ENCODE assay signal across 14 cellular contexts in the genomic region with DNA sequence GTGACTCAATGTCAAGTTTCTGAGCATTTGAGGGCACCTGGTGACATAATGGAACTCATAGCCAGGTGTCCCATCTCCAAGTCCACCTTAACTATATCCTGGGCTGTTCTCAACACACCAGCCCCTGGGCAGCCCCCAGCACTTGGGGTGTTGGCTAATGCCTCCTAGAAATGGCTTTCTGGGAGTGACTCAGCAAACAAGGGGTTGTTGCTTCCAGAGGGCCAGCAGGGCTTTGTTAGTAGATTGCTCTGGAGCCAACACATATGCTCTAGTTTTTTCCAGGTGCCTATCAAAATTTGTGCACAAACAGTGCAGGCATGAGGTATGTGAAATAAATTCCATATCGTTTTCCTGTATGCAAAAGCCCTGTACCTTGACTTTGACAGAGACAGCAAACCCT.
DNase-seq lines count a peak whose midpoint lies in the region; ATAC-seq and TF ChIP-seq lines count a peak whose summit lies in the region.
"Had no signal": no experiment of that assay in that cellular context is flagged by ENCODE, and none has a peak within 500 bp of the region (broad histone marks: within the 10 kb centered on the region; RNA-seq: fewer than 3 reads in every experiment).

No MANE protein-coding gene starts in this region.

- peak overlapping the region; percentile 66; the same call in 1 of the 2 replicates for H3K4me2 ChIP-seq in SK-N-SH
- H3K4me2 ChIP-seq in PC-3 (ENCODE audit: low read length): no peak overlapping the region
- H3K4me2 ChIP-seq: BLaER1 treated with 17β-estradiol and CSF1 and Interleukin-3, amounts not matched to agents 10 nM and 100 nM had no signal

- TF ChIP-seq POLR2A in thyroid gland (IDR thresholded peaks at IDR 0.05): no peak

- H3K9ac ChIP-seq in SK-N-SH (no peak overlapping the region), PC-3 (ENCODE audit: low read length) (no peak overlapping the region)
- H3K9ac ChIP-seq: BLaER1 treated with 17β-estradiol and CSF1 and Interleukin-3, amounts not matched to agents 10 nM and 100 nM had no signal

- no peak for TF ChIP-seq RAD21 in SK-N-SH (IDR thresholded peaks at IDR 0.05; ENCODE audit: low read length)

- ATAC-seq in SK-N-SH treated with all-trans-retinoic acid at 6 μM for 48 hours: no peak
- no peak for ATAC-seq in PC-3
- no peak for ATAC-seq in GM18870 (IDR thresholded peaks at IDR 0.05; ENCODE audit: unreplicated experiment)
- no peak for ATAC-seq in GM19455 (IDR thresholded peaks at IDR 0.05; ENCODE audit: unreplicated experiment)
- ATAC-seq in lower lobe of right lung: no peak
- ATAC-seq: HCT116 had no signal

- no peak for DNase-seq in SK-N-SH
- DNase-seq in PC-3: no peak
- peak; percentile 8 for DNase-seq in iris pigment epithelial cell (ENCODE audit: low read depth)
- no peak for DNase-seq in thyroid gland
- DNase-seq in lower lobe of right lung: no peak
- DNase-seq: 8988T; CD4-positive, CD25-positive, alpha-beta regulatory T cell; DMS79; EL had no signal

- 0% methylated on average over 1 of the region's 1 CpG for WGBS in SK-N-SH (ENCODE audit: low lambda C conversion rate)
- WGBS in thyroid gland, 2 donors: 43 to 52% methylated on average over 1 of the region's 1 CpG

- H3K27ac ChIP-seq in SK-N-SH (ENCODE audit: low read depth in 2 of 2, low read length in 1 of 2) (peak overlapping the region in 1 of 2 experiments; percentile 89; a peak in 1 of 4 replicates), PC-3 (ENCODE audit: low read length) (no peak overlapping the region), thyroid gland (peak overlapping the region; percentile 72 to 94 (median 85)), lower lobe of right lung (no peak overlapping the region)
- H3K27ac ChIP-seq: BLaER1 treated with 17β-estradiol and CSF1 and Interleukin-3, amounts not matched to agents 10 nM and 100 nM had no signal

- no TSS peak for BruUV-seq in PC-3 (replicated peaks; lab: Mats Ljungman, UMichigan)

- no peaks in the 10 kb centered on the region for H3K79me2 ChIP-seq in SK-N-SH (ENCODE audit: insufficient read depth)
- H3K79me2 ChIP-seq in PC-3 (ENCODE audit: low read length): no peaks in the 10 kb centered on the region

- H4K20me1 ChIP-seq in SK-N-SH (ENCODE audit: insufficient read depth) (no peaks in the 10 kb centered on the region), PC-3 (ENCODE audit: low read length) (no peaks in the 10 kb centered on the region)
- H4K20me1 ChIP-seq: BLaER1 treated with 17β-estradiol and CSF1 and Interleukin-3, amounts not matched to agents 10 nM and 100 nM had no signal

- H3K27me3 ChIP-seq in SK-N-SH (ENCODE audit: insufficient read depth): no peaks in the 10 kb centered on the region; the same call in 1 of the 2 replicates
- H3K27me3 ChIP-seq in PC-3 (ENCODE audit: low read length): no peaks in the 10 kb centered on the region
- no peaks in the 10 kb centered on the region for H3K27me3 ChIP-seq in thyroid gland
- H3K27me3 ChIP-seq in lower lobe of right lung (ENCODE audit: low read depth): no peaks in the 10 kb centered on the region
- H3K27me3 ChIP-seq: BLaER1 treated with 17β-estradiol and CSF1 and Interleukin-3, amounts not matched to agents 10 nM and 100 nM had no signal

- no peak for TF ChIP-seq EP300 in SK-N-SH (IDR thresholded peaks at IDR 0.05; ENCODE audit: borderline replicate concordance in 1 of 2, low read depth in 1 of 2, low read length in 1 of 2)

- H3K4me1 ChIP-seq in SK-N-SH (ENCODE audit: control insufficient read depth in 1 of 2, insufficient read depth in 2 of 2, low read depth in 1 of 2, low read length in 1 of 2) (0 out of 4 replicates have a peak, but pooled peaks cover 0 to 5% of the 10 kb centered on the region in 2 experiments), PC-3 (ENCODE audit: insufficient read depth, low read length) (no peaks in the 10 kb centered on the region), thyroid gland (peaks cover 75 to 91% of the 10 kb centered on the region in 2 donors), lower lobe of right lung (no peaks in the 10 kb centered on the region)
- H3K4me1 ChIP-seq: BLaER1 treated with 17β-estradiol and CSF1 and Interleukin-3, amounts not matched to agents 10 nM and 100 nM had no signal

- H3K9me3 ChIP-seq in SK-N-SH: no peaks in the 10 kb centered on the region
- no peaks in the 10 kb centered on the region for H3K9me3 ChIP-seq in PC-3 (ENCODE audit: low read length)
- no peaks in the 10 kb centered on the region for H3K9me3 ChIP-seq in thyroid gland
- H3K9me3 ChIP-seq in lower lobe of right lung: no peaks in the 10 kb centered on the region
- H3K9me3 ChIP-seq: BLaER1 treated with 17β-estradiol and CSF1 and Interleukin-3, amounts not matched to agents 10 nM and 100 nM had no signal

- H3K9me2 ChIP-seq in SK-N-SH (no peaks in the 10 kb centered on the region), PC-3 (replicated peaks; ENCODE audit: low read length) (no peaks in the 10 kb centered on the region)

- CTCF ChIA-PET in SK-N-SH (lab: Yijun Ruan, JAX) (no interaction called here), PC-3 (lab: Charles Lee) (interaction anchor here (0.6 kb wide), 1 partner anchor 436 kb away, joined by 3 read pairs; no protein-coding TSS in a partner anchor)

- H3F3A ChIP-seq in SK-N-SH (replicated peaks; ENCODE audit: insufficient read depth) (peaks cover 17% of the 10 kb centered on the region), PC-3 (ENCODE audit: low read length, unreplicated experiment) (no peaks in the 10 kb centered on the region)

- H2AFZ ChIP-seq in SK-N-SH (ENCODE audit: low read depth) (no peak overlapping the region), PC-3 (ENCODE audit: low read length) (0 out of 2 replicates have a peak overlapping the region, but pooled peaks have one; percentile 21)

- no peak for TF ChIP-seq CTCF in SK-N-SH (IDR thresholded peaks at IDR 0.05)
- TF ChIP-seq CTCF in PC-3 (conservative IDR thresholded peaks at IDR 0.05; ENCODE audit: low read depth, low read length): no peak
- no peak for TF ChIP-seq CTCF in thyroid gland (IDR thresholded peaks at IDR 0.05)
- no peak for TF ChIP-seq CTCF in lower lobe of right lung (IDR thresholded peaks at IDR 0.05)

- H3K36me3 ChIP-seq in SK-N-SH (replicated peaks in 1 of 2; ENCODE audit: control insufficient read depth in 1 of 2, insufficient read depth in 2 of 2, low read length in 1 of 2): no peaks in the 10 kb centered on the region
- H3K36me3 ChIP-seq in PC-3 (ENCODE audit: low read depth, low read length): no peaks in the 10 kb centered on the region
- no peaks in the 10 kb centered on the region for H3K36me3 ChIP-seq in thyroid gland
- no peaks in the 10 kb centered on the region for H3K36me3 ChIP-seq in lower lobe of right lung
- H3K36me3 ChIP-seq: BLaER1 treated with 17β-estradiol and CSF1 and Interleukin-3, amounts not matched to agents 10 nM and 100 nM had no signal

- POLR2A ChIA-PET in SK-N-SH (lab: Yijun Ruan, JAX): no interaction called here
- POLR2A ChIA-PET in PC-3 (lab: Charles Lee; ENCODE audit: unreplicated experiment): no interaction called here

- intact Hi-C loops in PC-3 (cut with micrococcal nuclease): no loop called here
- intact Hi-C loops in thyroid gland (cut with DNase I): no loop called here
- intact Hi-C loops in lower lobe of right lung (cut with DNase I): no loop called here

- H3K4me3 ChIP-seq in SK-N-SH (ENCODE audit: low read depth in 2 of 2, low read length in 1 of 2) (no peak overlapping the region), PC-3 (ENCODE audit: low read length) (no peak overlapping the region), thyroid gland (replicated peaks in 1 of 3) (no peak overlapping the region), lower lobe of right lung (no peak overlapping the region)
- H3K4me3 ChIP-seq: BLaER1 treated with 17β-estradiol and CSF1 and Interleukin-3, amounts not matched to agents 10 nM and 100 nM had no signal

TF ChIP-seq in SK-N-SH, 30 proteins besides CTCF, POLR2A, EP300 and RAD21 (continues in another document):
- TF ChIP-seq ELF1 (IDR thresholded peaks at IDR 0.05) (no peak), SMC3 (IDR thresholded peaks at IDR 0.05; ENCODE audit: low read depth, low read length) (no peak), JUND (IDR thresholded peaks at IDR 0.05) (no peak), TAF1 (IDR thresholded peaks at IDR 0.05; ENCODE audit: borderline replicate concordance, low read depth, low read length) (no peak), RCOR1 (IDR thresholded peaks at IDR 0.05; ENCODE audit: low read length) (no peak), RFX5 (IDR thresholded peaks at IDR 0.05; ENCODE audit: low read length) (no peak)
- TF ChIP-seq, protein P1, sequence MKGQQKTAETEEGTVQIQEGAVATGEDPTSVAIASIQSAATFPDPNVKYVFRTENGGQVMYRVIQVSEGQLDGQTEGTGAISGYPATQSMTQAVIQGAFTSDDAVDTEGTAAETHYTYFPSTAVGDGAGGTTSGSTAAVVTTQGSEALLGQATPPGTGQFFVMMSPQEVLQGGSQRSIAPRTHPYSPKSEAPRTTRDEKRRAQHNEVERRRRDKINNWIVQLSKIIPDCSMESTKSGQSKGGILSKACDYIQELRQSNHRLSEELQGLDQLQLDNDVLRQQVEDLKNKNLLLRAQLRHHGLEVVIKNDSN (IDR thresholded peaks at IDR 0.05; ENCODE audit: borderline replicate concordance, low read depth): no peak
- TF ChIP-seq, protein P2, sequence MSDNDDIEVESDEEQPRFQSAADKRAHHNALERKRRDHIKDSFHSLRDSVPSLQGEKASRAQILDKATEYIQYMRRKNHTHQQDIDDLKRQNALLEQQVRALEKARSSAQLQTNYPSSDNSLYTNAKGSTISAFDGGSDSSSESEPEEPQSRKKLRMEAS (IDR thresholded peaks at IDR 0.05; ENCODE audit: low read depth): no peak

TF ChIP-seq in SK-N-SH treated with all-trans-retinoic acid at 6 μM for 48 hours, 23 proteins besides CTCF, POLR2A, EP300 and RAD21:
- TF ChIP-seq ZNF8 (CRISPR knock-in tag; IDR thresholded peaks at IDR 0.05): no peak
TF ChIP-seq in SK-N-SH treated with all-trans-retinoic acid at 6 μM for 48 hours: peak in this region for 0.

Comparison
In these comparisons a context has a peak if more than half of its experiments do, and no peak if none do; other contexts are left out.
1. H3K27ac ChIP-seq: peak in thyroid gland (3 of 3); none in PC-3 (single experiment) and lower lobe of right lung (single experiment).